ENCODE assay signal across 16 cellular contexts in genomic region chr18:25234363-25234639, GRCh38.
DNase-seq lines count a peak whose midpoint lies in the region; ATAC-seq, FAIRE-seq and TF ChIP-seq lines count a peak whose summit lies in the region.
"Had no signal": no experiment of that assay in that cellular context is flagged by ENCODE, and none has a peak within 500 bp of the region (broad histone marks: within the 10 kb centered on the region; RNA-seq: fewer than 3 reads in every experiment).

No MANE protein-coding gene starts in this region.

- ATAC-seq in pancreas, result no peak
- no peak for ATAC-seq in HG02970 (IDR thresholded peaks at IDR 0.05; ENCODE audit: low FRiP score, unreplicated experiment)
- no peak for ATAC-seq in HG03196 (IDR thresholded peaks at IDR 0.05; ENCODE audit: unreplicated experiment)
- ATAC-seq: activated CD8-positive, alpha-beta memory T cell treated with anti-CD3 and anti-CD28 coated beads, Interleukin-2, amount 10 ng/mL, durations not matched to agents 7 days and 5 days; naive thymus-derived CD8-positive, alpha-beta T cell had no signal

- H3K27ac ChIP-seq in ascending aorta (peak overlapping the region; percentile 58 to 72), esophagus squamous epithelium (peak overlapping the region; percentile 24 to 66 (median 50)), pancreas (no peak overlapping the region), tibial artery (peak overlapping the region; percentile 49 to 58)

- FAIRE-seq in pancreas (lab: Jason Lieb, UNC), result peak; percentile 29
- FAIRE-seq: HTR-8/SVneo had no signal

- H3K36me3 ChIP-seq in ascending aorta (no peaks in the 10 kb centered on the region), esophagus squamous epithelium (no peaks in the 10 kb centered on the region), pancreas (no peaks in the 10 kb centered on the region), tibial artery (no peaks in the 10 kb centered on the region)

- no peak for TF ChIP-seq POLR2A in esophagus squamous epithelium (IDR thresholded peaks at IDR 0.05)

- no peak for DNase-seq in ascending aorta (ENCODE audit: low spot score in 2 of 2)
- DNase-seq in esophagus squamous epithelium (lab: John Stamatoyannopoulos, UW), result no peak
- DNase-seq in pancreas, result no peak
- no peak for DNase-seq in tibial artery
- no peak for DNase-seq in activated effector memory CD4-positive, alpha-beta T cell treated with anti-CD3 and anti-CD28 coated beads, Interleukin-2, amount 50 U/mL, for 16 hours
- DNase-seq: activated CD4-positive, alpha-beta T cell treated with anti-CD3 and anti-CD28 coated beads for 48 hours; activated CD8-positive, alpha-beta memory T cell treated with anti-CD3 and anti-CD28 coated beads, Interleukin-2, amount 10 ng/mL, durations not matched to agents 7 days and 5 days; Caco-2; naive thymus-derived CD8-positive, alpha-beta T cell; NCI-H1105 treated with DMSO at 0.1 percent for 48 hours; NCI-H2107; NCI-H510A treated with DMSO at 0.1 percent for 48 hours had no signal

- no peaks in the 10 kb centered on the region for H3K27me3 ChIP-seq in ascending aorta
- H3K27me3 ChIP-seq in esophagus squamous epithelium, result no peaks in the 10 kb centered on the region
- peaks cover 0 to 16% (median 0%) of the 10 kb centered on the region in 4 donors for H3K27me3 ChIP-seq in pancreas
- no peaks in the 10 kb centered on the region for H3K27me3 ChIP-seq in tibial artery

- H3K4me1 ChIP-seq in ascending aorta (peaks cover 0 to 19% of the 10 kb centered on the region in 2 donors), esophagus squamous epithelium (peaks cover 0 to 34% (median 8%) of the 10 kb centered on the region in 3 donors), pancreas (no peaks in the 10 kb centered on the region), tibial artery (peaks cover 0 to 25% (median 15%) of the 10 kb centered on the region in 4 donors)

- WGBS in esophagus squamous epithelium, 2 donors, result 68 to 87% methylated on average over 1 of the region's 1 CpG
- WGBS in pancreas, 2 donors, result 61 to 77% methylated on average over 1 of the region's 1 CpG

- TF ChIP-seq CTCF in ascending aorta (IDR thresholded peaks at IDR 0.05) (no peak), esophagus squamous epithelium (IDR thresholded peaks at IDR 0.05) (no peak), pancreas (IDR thresholded peaks at IDR 0.05) (no peak), tibial artery (IDR thresholded peaks at IDR 0.05) (no peak)

- intact Hi-C loops in ascending aorta (cut with DNase I), result loop anchor here (5.0 to 10.0 kb wide), 4 partner anchors 233 to 1420 kb away; partner anchors contain the start of gene TAF4B
- intact Hi-C loops in esophagus squamous epithelium (cut with DNase I), result no loop called here
- intact Hi-C loops in pancreas (cut with DNase I), result no loop called here
- intact Hi-C loops in tibial artery (cut with DNase I; ENCODE audit: low total_unique reads), result loop anchor here (5.0 kb wide), 1 partner anchor 118 kb away; the partner anchor contains the start of gene ZNF521

- H3K9me3 ChIP-seq in ascending aorta (no peaks in the 10 kb centered on the region), esophagus squamous epithelium (no peaks in the 10 kb centered on the region), pancreas (no peaks in the 10 kb centered on the region), tibial artery (no peaks in the 10 kb centered on the region)
- H3K9me3 ChIP-seq: Caco-2 had no signal

- peak overlapping the region in 1 of 2 donors; percentile 52 for H3K4me3 ChIP-seq in ascending aorta
- H3K4me3 ChIP-seq in esophagus squamous epithelium, result peak overlapping the region in 1 of 4 donors; percentile 32
- no peak overlapping the region for H3K4me3 ChIP-seq in pancreas
- H3K4me3 ChIP-seq in tibial artery, result peak overlapping the region; percentile 29 to 34
- H3K4me3 ChIP-seq: lung had no signal

Comparison
In these comparisons a context has a peak if more than half of its experiments do, and no peak if none do; other contexts are left out.
1. H3K27ac ChIP-seq: peak in ascending aorta (2 of 2), esophagus squamous epithelium (4 of 4) and tibial artery (2 of 2); none in pancreas (0 of 4).
2. H3K4me3 ChIP-seq: peak in tibial artery (2 of 2); none in pancreas (0 of 4).
3. intact Hi-C loops: an anchor here in ascending aorta (5.0 to 10.0 kb wide) and tibial artery (5.0 kb wide); none called in esophagus squamous epithelium and pancreas.